ENCODE assay signal across 20 cellular contexts in genomic region chr2:42958036-42958370, GRCh38.
A peak's percentile ranks its signal among the peaks of the same experiment; 100 is the strongest.
DNase-seq lines count a peak whose midpoint lies in the region; ATAC-seq, FAIRE-seq and TF ChIP-seq lines count a peak whose summit lies in the region.
"Had no signal": no experiment of that assay in that cellular context is flagged by ENCODE, and none has a peak within 500 bp of the region (broad histone marks: within the 10 kb centered on the region; RNA-seq: fewer than 3 reads in every experiment).

No MANE protein-coding gene starts in this region.

- H3K4ac ChIP-seq in H1 (replicated peaks; ENCODE audit: insufficient read length, low read depth, low read length): no peak overlapping the region

- H3K4me1 ChIP-seq in H1 (replicated peaks in 1 of 4; ENCODE audit: control insufficient read depth in 3 of 4, insufficient read depth in 4 of 4, low read length in 3 of 4): peaks cover 4 to 28% (median 15%) of the 10 kb centered on the region in 4 experiments
- H3K4me1 ChIP-seq in thoracic aorta (ENCODE audit: control insufficient read depth in 1 of 2, low read depth in 2 of 2): peaks cover 47 to 70% of the 10 kb centered on the region in 2 donors

- DNase-seq in HL-60 (ENCODE audit: low read depth in 1 of 2, low spot score in 1 of 2) (no peak), H1 (ENCODE audit: low read depth in 1 of 2, low spot score in 2 of 2) (no peak), thoracic aorta (ENCODE audit: low spot score) (no peak), RCC 7860 (ENCODE audit: low spot score) (no peak), occipital lobe (lab: John Stamatoyannopoulos, UW) (no peak)
- DNase-seq: activated CD4-positive, alpha-beta T cell treated with anti-CD3 and anti-CD28 coated beads for 36 hours; CD8-positive, alpha-beta memory T cell; DND-41; effector CD8-positive, alpha-beta T cell; HCEC 1CT; left colon; NCI-H1417 treated with DMSO at 0.1 percent for 48 hours; NCI-H748 treated with DMSO at 0.1 percent for 48 hours; retina; stimulated activated CD4-positive, alpha-beta T cell treated with anti-CD3 and anti-CD28 coated beads, Interleukin-15, amount 100 ng/mL, for 24 hours; T-helper 1 cell had no signal

- no peaks in the 10 kb centered on the region for H3K9me3 Mint-ChIP-seq in nephron
- H3K9me3 Mint-ChIP-seq: activated naive CD4-positive, alpha-beta T cell treated with anti-CD3 and anti-CD28 coated beads, Interleukin-2, amount 50 U/mL, for 72 hours; activated T-helper 1 cell treated with anti-CD3 and anti-CD28 coated beads, Interleukin-12 subunit alpha, Interleukin-12 subunit beta, Interleukin-2, Interleukin-4 antibody, amounts not matched to agents 30 ng/mL and 10 ng/mL and 1 ng/mL, durations not matched to agents 14 hours and 24 hours and 36 hours; CD8-positive, alpha-beta memory T cell had no signal

- FAIRE-seq in H1 (lab: Jason Lieb, UNC): no peak
- FAIRE-seq in RCC 7860 (lab: Jason Lieb, UNC): no peak

- no peak overlapping the region for H4K5ac ChIP-seq in H1 (ENCODE audit: insufficient read length, low read depth, low read length)

- no peaks in the 10 kb centered on the region for H3K36me3 Mint-ChIP-seq in nephron (ENCODE audit: low read depth)
- H3K36me3 Mint-ChIP-seq: activated naive CD4-positive, alpha-beta T cell treated with anti-CD3 and anti-CD28 coated beads, Interleukin-2, amount 50 U/mL, for 72 hours; CD8-positive, alpha-beta memory T cell had no signal

- no peak overlapping the region for H3K23ac ChIP-seq in H1 (ENCODE audit: insufficient read length)

- H3K4me2 ChIP-seq in H1 (ENCODE audit: insufficient read depth in 1 of 2, low read depth in 2 of 2, low read length in 2 of 2): 0 out of 4 replicates have a peak overlapping the region, but pooled peaks of 1 of the 2 experiments have one; percentile 12

- no peak overlapping the region for H3K14ac ChIP-seq in H1 (ENCODE audit: insufficient read length)

- H3K27me3 ChIP-seq in HL-60 (ENCODE audit: insufficient read depth, poor library complexity, severe bottlenecking) (no peaks in the 10 kb centered on the region), H1 (replicated peaks in 1 of 4; ENCODE audit: control insufficient read depth in 3 of 4, extremely low read depth in 1 of 4, insufficient read depth in 3 of 4, low read length in 3 of 4) (no peaks in the 10 kb centered on the region), thoracic aorta (replicated peaks; ENCODE audit: insufficient read depth) (no peaks in the 10 kb centered on the region)

- TF ChIP-seq POLR2A in H1 (IDR thresholded peaks at IDR 0.05; ENCODE audit: control extremely low read depth in 1 of 2, low read depth in 2 of 2, low read length in 2 of 2): no peak

- H2BK20ac ChIP-seq in H1 (ENCODE audit: low read length): 0 out of 2 replicates have a peak overlapping the region, but pooled peaks have one; percentile 44

- no peaks in the 10 kb centered on the region for H3K9me3 ChIP-seq in H1 (ENCODE audit: insufficient read depth in 2 of 2, low read depth in 1 of 2, low read length in 1 of 2)
- H3K9me3 ChIP-seq in thoracic aorta: no peaks in the 10 kb centered on the region

- H3K4me1 Mint-ChIP-seq in nephron: peaks cover 61% of the 10 kb centered on the region

- WGBS in H1 (ENCODE audit: extremely low coverage in 1 of 2, insufficient coverage in 1 of 2, insufficient read length in 1 of 2, insufficient replicate concordance in 2 of 2, low coverage in 1 of 2, low lambda C conversion rate in 2 of 2, missing lambda C conversion rate in 1 of 2), 2 experiments: 79% methylated on average over 6 of the region's 6 CpGs; no CpG with 5 or more reads in 1 of the 2 experiments

- POLR2A ChIA-PET in H1 (lab: Charles Lee; ENCODE audit: partially characterized antibody): interaction anchor here (1.4 kb wide), 1 partner anchor 11 kb away, joined by 3 read pairs; no protein-coding TSS in a partner anchor

- no peak overlapping the region for H3K56ac ChIP-seq in H1 (replicated peaks; ENCODE audit: insufficient read length, low read depth, low read length)

- peak overlapping the region; percentile 45 for H4K91ac ChIP-seq in H1 (replicated peaks; ENCODE audit: insufficient read length, low read length)

- H3K23me2 ChIP-seq in H1 (ENCODE audit: low read depth, low read length): no peaks in the 10 kb centered on the region

- no peak for ATAC-seq in thoracic aorta (ENCODE audit: insufficient number of reproducible peaks, low FRiP score, low read depth)
- no peak for ATAC-seq in HG03342 (IDR thresholded peaks at IDR 0.05; ENCODE audit: unreplicated experiment)
- ATAC-seq: activated CD4-positive, alpha-beta T cell treated with anti-CD3 and anti-CD28 coated beads for 36 hours had no signal

- H2BK5ac ChIP-seq in H1 (ENCODE audit: low read depth, low read length): peak overlapping the region; percentile 71; the same call in 1 of the 2 replicates

- peak overlapping the region; percentile 71 to 97 (median 92) for H3K27ac Mint-ChIP-seq in nephron
- H3K27ac Mint-ChIP-seq: activated CD4-positive, alpha-beta T cell treated with anti-CD3 and anti-CD28 coated beads for 36 hours; activated naive CD4-positive, alpha-beta T cell treated with anti-CD3 and anti-CD28 coated beads, Interleukin-2, amount 50 U/mL, for 72 hours; activated T-helper 1 cell treated with anti-CD3 and anti-CD28 coated beads, Interleukin-12 subunit alpha, Interleukin-12 subunit beta, Interleukin-2, Interleukin-4 antibody, amounts not matched to agents 30 ng/mL and 10 ng/mL and 1 ng/mL, durations not matched to agents 14 hours and 24 hours and 36 hours; CD8-positive, alpha-beta memory T cell had no signal

- no peak overlapping the region for H4K8ac ChIP-seq in H1 (ENCODE audit: extremely low read depth, insufficient read depth, low read length)

- H2BK120ac ChIP-seq in H1 (replicated peaks; ENCODE audit: low read depth, low read length): no peak overlapping the region

- H2BK12ac ChIP-seq in H1 (ENCODE audit: low read depth, low read length): peak overlapping the region; percentile 85; the same call in 1 of the 2 replicates

- H4K20me1 ChIP-seq in H1 (replicated peaks in 1 of 2; ENCODE audit: control insufficient read depth in 1 of 2, insufficient read depth in 2 of 2, low read length in 2 of 2): no peaks in the 10 kb centered on the region

- no peak overlapping the region for H3K9ac ChIP-seq in H1 (replicated peaks in 1 of 4; ENCODE audit: extremely low read depth in 1 of 4, low read depth in 3 of 4, low read length in 3 of 4)

- no peak overlapping the region; the same call in 1 of the 2 replicates for H3K18ac ChIP-seq in H1 (ENCODE audit: extremely low read depth, low read length)

- H3K79me1 ChIP-seq in H1 (ENCODE audit: low read depth, low read length): no peaks in the 10 kb centered on the region

- no peak overlapping the region for H3K4me3 Mint-ChIP-seq in nephron
- H3K4me3 Mint-ChIP-seq: activated CD4-positive, alpha-beta T cell treated with anti-CD3 and anti-CD28 coated beads for 36 hours; activated T-helper 1 cell treated with anti-CD3 and anti-CD28 coated beads, Interleukin-12 subunit alpha, Interleukin-12 subunit beta, Interleukin-2, Interleukin-4 antibody, amounts not matched to agents 30 ng/mL and 10 ng/mL and 1 ng/mL, durations not matched to agents 14 hours and 24 hours and 36 hours; CD8-positive, alpha-beta memory T cell had no signal

- peak overlapping the region; percentile 57; the same call in 1 of the 2 replicates for H2AK5ac ChIP-seq in H1 (ENCODE audit: low read depth, low read length)

- H3K27ac ChIP-seq in HL-60 (replicated peaks): peak overlapping the region; percentile 61
- H3K27ac ChIP-seq in H1 (ENCODE audit: low read depth, low read length): no peak overlapping the region
- H3K27ac ChIP-seq in thoracic aorta: peak overlapping the region; percentile 91 to 92

- no peak for TF ChIP-seq RAD21 in H1 (IDR thresholded peaks at IDR 0.05 in 1 of 2, conservative IDR thresholded peaks at IDR 0.05 in 1 of 2; ENCODE audit: low read depth in 2 of 2, low read length in 2 of 2)

- H3K27me3 Mint-ChIP-seq in nephron (ENCODE audit: low read depth): no peaks in the 10 kb centered on the region

- H3K4me3 ChIP-seq in HL-60 (replicated peaks; ENCODE audit: insufficient read depth, low read length): no peak overlapping the region
- H3K4me3 ChIP-seq in H1 (ENCODE audit: extremely low read depth in 1 of 4, insufficient read depth in 2 of 4, low read depth in 3 of 4, low read length in 4 of 4): no peak overlapping the region
- H3K4me3 ChIP-seq in thoracic aorta: no peak overlapping the region

- H3K36me3 ChIP-seq in H1 (ENCODE audit: control insufficient read depth in 2 of 4, insufficient read depth in 4 of 4, low read length in 3 of 4) (no peaks in the 10 kb centered on the region), thoracic aorta (no peaks in the 10 kb centered on the region)

- no peak overlapping the region for H2AFZ ChIP-seq in H1 (ENCODE audit: low read length)

- CTCF ChIA-PET in H1 (lab: Charles Lee; ENCODE audit: partially characterized antibody): interaction anchor here (0.7 to 7.9 kb wide), 7 partner anchors 12 to 271 kb away, joined by 3 to 58 read pairs (median 5); no protein-coding TSS in a partner anchor

- H3K79me2 ChIP-seq in H1 (ENCODE audit: control insufficient read depth in 1 of 2, insufficient read depth in 2 of 2, low read length in 2 of 2): no peaks in the 10 kb centered on the region

- no peak for TF ChIP-seq EP300 in H1 (IDR thresholded peaks at IDR 0.05; ENCODE audit: borderline replicate concordance in 1 of 2, low read depth in 2 of 2, low read length in 2 of 2)

- H2BK15ac ChIP-seq in H1 (ENCODE audit: low read length): peak overlapping the region; percentile 55; the same call in 1 of the 2 replicates

- TF ChIP-seq CTCF in HL-60 (IDR thresholded peaks at IDR 0.05; ENCODE audit: insufficient read depth, low read length): no peak
- no peak for TF ChIP-seq CTCF in H1 (IDR thresholded peaks at IDR 0.05; ENCODE audit: control extremely low read depth in 1 of 3, insufficient read depth in 1 of 3, low read depth in 1 of 3, low read length in 3 of 3)
- TF ChIP-seq CTCF in nephron (IDR thresholded peaks at IDR 0.05; ENCODE audit: unreplicated experiment in 3 of 3): no peak
- no peak for TF ChIP-seq CTCF in thoracic aorta (IDR thresholded peaks at IDR 0.05)

TF ChIP-seq in H1, 55 proteins besides CTCF, POLR2A, EP300 and RAD21 (continues in another document):
- no peak for TF ChIP-seq RNF2 (IDR thresholded peaks at IDR 0.05; ENCODE audit: borderline replicate concordance, low read depth, low read length, missing control alignments, poor library complexity, severe bottlenecking)
- TF ChIP-seq SAP30 (IDR thresholded peaks at IDR 0.05; ENCODE audit: insufficient read depth, insufficient replicate concordance, low read length): no peak
- TF ChIP-seq RBBP5 (IDR thresholded peaks at IDR 0.05; ENCODE audit: borderline replicate concordance, low read depth, low read length): no peak
- no peak for TF ChIP-seq HDAC6 (IDR thresholded peaks at IDR 0.05; ENCODE audit: low read depth, low read length)
